19 cellular contexts compared by ENCODE assay signal in genomic region chr2:235149240-235149641, GRCh38.
DNase-seq lines count a peak whose midpoint lies in the region; ATAC-seq, FAIRE-seq and TF ChIP-seq lines count a peak whose summit lies in the region.
"Had no signal": no experiment of that assay in that cellular context is flagged by ENCODE, and none has a peak within 500 bp of the region (broad histone marks: within the 10 kb centered on the region; RNA-seq: fewer than 3 reads in every experiment).

No MANE protein-coding gene starts in this region.

- TF ChIP-seq RAD21 in HepG2 (CRISPR knock-in tag; IDR thresholded peaks at IDR 0.05): no peak

- no peaks in the 10 kb centered on the region for H3K36me3 ChIP-seq in HEK293 (ENCODE audit: control insufficient read depth in 2 of 2, insufficient read depth in 1 of 2, low read length in 2 of 2)
- H3K36me3 ChIP-seq in HepG2 (replicated peaks in 1 of 2; ENCODE audit: control insufficient read depth in 1 of 2, insufficient read depth in 2 of 2, low read length in 2 of 2): no peaks in the 10 kb centered on the region
- H3K36me3 ChIP-seq: breast epithelium, esophagus muscularis mucosa had no signal

- no peak overlapping the region for H3K9ac ChIP-seq in HepG2 (ENCODE audit: insufficient read depth, low read depth, low read length)

- TF ChIP-seq EP300 in HepG2 (IDR thresholded peaks at IDR 0.05; ENCODE audit: low read depth in 2 of 2, low read length in 2 of 2): no peak
- no peak for TF ChIP-seq EP300 in HepG2 (CRISPR knock-in tag; IDR thresholded peaks at IDR 0.05; ENCODE audit: borderline replicate concordance)

- no peaks in the 10 kb centered on the region for H3K79me2 ChIP-seq in HepG2 (ENCODE audit: insufficient read depth, low read length)

- no peak for TF ChIP-seq CTCF in HEK293 (tag by site-specific recombination; IDR thresholded peaks at IDR 0.05)
- TF ChIP-seq CTCF in astrocyte of the spinal cord (IDR thresholded peaks at IDR 0.05; ENCODE audit: low read depth, low read length): no peak
- no peak for TF ChIP-seq CTCF in HepG2 (CRISPR knock-in tag; IDR thresholded peaks at IDR 0.05)
- TF ChIP-seq CTCF in coronary artery (IDR thresholded peaks at IDR 0.05): no peak

- peak; percentile 52 for DNase-seq in astrocyte of the spinal cord (ENCODE audit: low read depth, low spot score)
- DNase-seq in HepG2 (ENCODE audit: low spot score): no peak
- peak; percentile 39 for DNase-seq in sciatic nerve (ENCODE audit: low spot score)
- no peak for DNase-seq in erythroblast (lab: John Stamatoyannopoulos, UW)
- no peak for DNase-seq in DMS153 treated with DMSO at 0.1 percent for 48 hours (lab: John Stamatoyannopoulos, UW; ENCODE audit: unreplicated experiment)
- DNase-seq in NCI-H2029 (lab: John Stamatoyannopoulos, UW): no peak
- no peak for DNase-seq in coronary artery (ENCODE audit: low spot score)
- DNase-seq: activated CD4-positive, alpha-beta T cell treated with anti-CD3 and anti-CD28 coated beads, Interleukin-2, amount 50 U/mL, for 48 hours; activated T-cell treated with anti-CD3 and anti-CD28 coated beads, Interleukin-2, amount 50 U/mL, for 24 hours; CD8-positive, alpha-beta memory T cell; DMS79 treated with DMSO at 0.1 percent for 48 hours; NK-92 treated with Interleukin-12 subunit alpha and Interleukin-12 subunit beta, amount 100 ng/mL, for 24 hours; retina; T-helper 1 cell; trophoblast cell had no signal

- no peaks in the 10 kb centered on the region for H3K9me3 ChIP-seq in HEK293 (ENCODE audit: control insufficient read depth, insufficient read depth, low read depth, low read length)
- no peaks in the 10 kb centered on the region for H3K9me3 ChIP-seq in HepG2 (ENCODE audit: low read length)
- H3K9me3 ChIP-seq: breast epithelium, esophagus muscularis mucosa had no signal

- 20% methylated on average over 3 of the region's 3 CpGs for WGBS in HepG2 (ENCODE audit: low lambda C conversion rate)

- H2AFZ ChIP-seq in HepG2 (ENCODE audit: low read length): no peak overlapping the region

- intact Hi-C loops in HepG2 (cut with micrococcal nuclease; ENCODE audit: unreplicated experiment) (no loop called here), sciatic nerve (cut with DNase I) (no loop called here)

- H4K20me1 ChIP-seq in HepG2 (ENCODE audit: insufficient read depth, low read length): no peaks in the 10 kb centered on the region

- no peak overlapping the region for H3K27ac ChIP-seq in HEK293 (ENCODE audit: extremely low read depth, low read depth, low read length)
- H3K27ac ChIP-seq in HepG2 (ENCODE audit: extremely low read length, insufficient read depth, low read length): no peak overlapping the region
- no peak overlapping the region for H3K27ac ChIP-seq in coronary artery
- H3K27ac ChIP-seq: esophagus muscularis mucosa had no signal

- H3K27me3 ChIP-seq in HepG2 (ENCODE audit: control insufficient read depth in 1 of 2, insufficient read depth in 2 of 2, low read length in 2 of 2): peaks cover 0 to 42% of the 10 kb centered on the region in 2 experiments; a peak in 4 of 5 replicates
- H3K27me3 ChIP-seq: breast epithelium had no signal

- in situ Hi-C loops in astrocyte of the spinal cord (cut with HindIII; ENCODE audit: low sequenced_read_pairs): no loop called here
- in situ Hi-C loops in HepG2 (cut with HindIII; ENCODE audit: extremely low pct_ligation_motif_present, low pct_unique_long_range_greater_than_20kb): no loop called here

- H3K4me2 ChIP-seq in HepG2 (ENCODE audit: low read depth, low read length): no peak overlapping the region

- H3K4me1 ChIP-seq in HEK293 (ENCODE audit: control insufficient read depth, insufficient read depth, low read length) (no peaks in the 10 kb centered on the region), HepG2 (ENCODE audit: insufficient read depth, low read length) (no peaks in the 10 kb centered on the region)
- H3K4me1 ChIP-seq: esophagus muscularis mucosa had no signal

- BruUV-seq in HepG2 (replicated peaks; lab: Mats Ljungman, UMichigan): no TSS peak

- CTCF ChIA-PET in HEK293 (lab: Yijun Ruan, JAX) (interaction anchor here (0.7 kb wide), 1 partner anchor 142 kb away, joined by 3 read pairs; no protein-coding TSS in a partner anchor), HepG2 (lab: Yijun Ruan, JAX; ENCODE audit: low intra/inter-chr PET ratio, low total read pairs) (no interaction called here)

- TF ChIP-seq POLR2A in HepG2 (IDR thresholded peaks at IDR 0.05; ENCODE audit: insufficient read depth in 1 of 2, low read depth in 2 of 2, low read length in 2 of 2): no peak
- no peak for TF ChIP-seq POLR2A in erythroblast (IDR thresholded peaks at IDR 0.05; ENCODE audit: low read length)

- ATAC-seq in HepG2: no peak
- ATAC-seq in sciatic nerve: peak; percentile 68
- ATAC-seq: activated naive CD4-positive, alpha-beta T cell treated with anti-CD3 and anti-CD28 coated beads, Interleukin-2, amount 50 U/mL, for 72 hours had no signal

- no peak overlapping the region for H3K4me3 ChIP-seq in HEK293 (ENCODE audit: low read depth, low read length)
- no peak overlapping the region for H3K4me3 ChIP-seq in astrocyte of the spinal cord (ENCODE audit: low read depth, low read length)
- H3K4me3 ChIP-seq in HepG2 (replicated peaks in 1 of 3; ENCODE audit: insufficient read depth in 1 of 3, low read depth in 2 of 3, low read length in 3 of 3): no peak overlapping the region
- no peak overlapping the region for H3K4me3 ChIP-seq in coronary artery
- H3K4me3 ChIP-seq: breast epithelium, esophagus muscularis mucosa had no signal

- FAIRE-seq in HepG2 (lab: Jason Lieb, UNC): no peak

- POLR2A ChIA-PET in HEK293 (lab: Yijun Ruan, JAX): no interaction called here
- POLR2A ChIA-PET in HepG2 (lab: Yijun Ruan, JAX): no interaction called here

TF ChIP-seq in HEK293, 187 proteins besides CTCF, POLR2A, EP300 and RAD21:
- TF ChIP-seq WT1 (tag by site-specific recombination; IDR thresholded peaks at IDR 0.05) (no peak), ATF2 (tag by site-specific recombination; IDR thresholded peaks at IDR 0.05; ENCODE audit: low read depth) (peak; percentile 37)
TF ChIP-seq in HEK293: peak in this region for 1.

TF ChIP-seq in HepG2, 621 proteins besides CTCF, POLR2A, EP300 and RAD21:
- TF ChIP-seq SIX4 (CRISPR knock-in tag; IDR thresholded peaks at IDR 0.05) (no peak), SIN3B (IDR thresholded peaks at IDR 0.05; ENCODE audit: low read length) (no peak), ZNF850 (CRISPR knock-in tag; conservative IDR thresholded peaks at IDR 0.05) (no peak), ZNF329 (CRISPR knock-in tag; IDR thresholded peaks at IDR 0.05; ENCODE audit: low read depth) (no peak), CSRNP2 (CRISPR knock-in tag; conservative IDR thresholded peaks at IDR 0.05; ENCODE audit: low read depth) (no peak), ATF7 (IDR thresholded peaks at IDR 0.05) (peak; percentile 87), ATF7 (CRISPR knock-in tag; IDR thresholded peaks at IDR 0.05) (no peak), KLF9 (CRISPR knock-in tag; IDR thresholded peaks at IDR 0.05; ENCODE audit: low read depth) (no peak), KDM6A (CRISPR knock-in tag; IDR thresholded peaks at IDR 0.05; ENCODE audit: low read depth) (no peak), ZNF552 (CRISPR knock-in tag; IDR thresholded peaks at IDR 0.05; ENCODE audit: borderline replicate concordance) (no peak), GTF2F1 (IDR thresholded peaks at IDR 0.05; ENCODE audit: low read length) (no peak), JUN (CRISPR knock-in tag; IDR thresholded peaks at IDR 0.05) (no peak), KDM4B (CRISPR knock-in tag; IDR thresholded peaks at IDR 0.05) (no peak), HNRNPH1 (optimal IDR thresholded peaks at IDR 0.05; ENCODE audit: low read depth, low read length) (no peak), CREB1 (IDR thresholded peaks at IDR 0.05) (0 out of 2 replicates have a peak, but pooled peaks have one; percentile 16), CREB1 (CRISPR knock-in tag; IDR thresholded peaks at IDR 0.05) (no peak)
TF ChIP-seq in HepG2: peak in this region for 2.

Comparison
In these comparisons a context has a peak if more than half of its experiments do, and no peak if none do; other contexts are left out.
1. DNase-seq: peak in astrocyte of the spinal cord (single experiment) and sciatic nerve (single experiment); none in HepG2 (single experiment), erythroblast (0 of 2), DMS153 treated with DMSO at 0.1 percent for 48 hours (single experiment), NCI-H2029 (single experiment) and coronary artery (single experiment).
2. Of the 63 proteins assayed by ChIP-seq in both HepG2 and HEK293: peak only in HepG2: none; only in HEK293: ATF2; in both: none; in neither: 62.